13 cellular contexts compared by ENCODE assay signal in the genomic region with DNA sequence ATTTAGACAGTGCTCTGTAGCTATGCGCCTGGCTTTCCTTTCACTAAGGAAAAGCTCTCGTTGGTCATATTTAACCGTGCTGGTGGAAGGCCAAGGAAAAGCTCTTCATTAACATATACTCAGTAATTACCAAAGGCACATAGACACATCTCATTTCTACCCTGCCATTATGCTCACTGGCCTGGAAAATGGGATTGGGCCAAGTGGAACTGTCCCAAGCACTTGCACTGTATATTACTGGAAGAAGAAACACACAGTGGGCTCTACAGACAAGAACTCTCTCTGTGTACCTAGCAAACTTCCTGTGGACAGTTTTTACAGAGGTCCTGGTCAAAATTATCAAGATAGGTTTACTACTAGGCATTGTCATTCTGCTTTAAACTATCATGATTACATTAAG.
"Had no signal": no experiment of that assay in that cellular context is flagged by ENCODE, and none has a peak within 500 bp of the region (broad histone marks: within the 10 kb centered on the region; RNA-seq: fewer than 3 reads in every experiment).

No MANE protein-coding gene starts in this region.

- DNase-seq: cortex of kidney; effector CD8-positive, alpha-beta T cell; heart right ventricle; islet precursor cell; left lung; mesenchymal stem cell; naive B cell; nephron progenitor cell; retina; sigmoid colon; stimulated activated CD4-positive, alpha-beta T cell treated with anti-CD3 and anti-CD28 coated beads, Interleukin-2, amount 100 ng/mL, for 24 hours; stimulated activated naive CD4-positive, alpha-beta T cell; trophoblast cell had no signal
